8 cellular contexts compared by ENCODE assay signal in the genomic region with DNA sequence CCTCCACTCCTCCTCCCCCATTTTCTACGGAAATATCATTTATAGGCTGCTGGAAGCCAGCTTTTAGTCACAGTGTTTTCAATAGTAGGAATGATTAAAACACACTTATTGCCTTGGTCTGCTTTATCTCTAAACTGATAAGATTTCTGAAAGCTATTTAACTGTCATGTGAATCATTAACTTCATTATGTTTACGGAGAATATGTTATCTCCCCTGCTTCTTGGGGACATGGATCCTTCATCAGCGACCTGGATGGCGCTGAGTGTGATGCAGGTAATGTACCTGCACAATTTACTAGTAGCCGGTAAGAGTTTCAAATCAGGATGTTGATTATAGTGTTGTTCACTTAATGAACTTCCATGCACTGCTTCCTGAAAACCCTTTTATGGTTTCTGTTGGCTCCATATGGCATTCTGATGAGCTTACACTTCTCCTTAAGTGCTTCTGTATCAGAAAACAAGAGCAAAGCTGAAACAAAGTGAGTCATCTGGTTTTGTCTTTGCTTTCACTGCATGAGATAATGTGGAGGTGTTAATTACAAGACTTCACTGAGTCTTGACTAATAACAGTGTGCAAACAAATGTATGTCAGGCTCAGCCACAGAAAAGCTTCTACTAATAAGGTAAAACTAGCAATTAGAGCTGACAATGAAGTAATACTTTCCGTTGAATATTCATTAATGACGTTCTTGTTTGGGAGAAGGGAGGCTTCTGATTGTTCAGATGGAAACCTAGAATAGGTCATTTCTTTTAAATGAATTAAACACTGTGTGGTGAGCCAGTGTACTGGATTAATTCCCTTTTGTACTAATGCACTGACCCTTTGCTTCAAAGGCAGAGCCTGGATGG.
DNase-seq lines count a peak whose midpoint lies in the region; ATAC-seq lines count a peak whose summit lies in the region.

No MANE protein-coding gene starts in this region.

- ATAC-seq in activated naive CD8-positive, alpha-beta T cell treated with anti-CD3 and anti-CD28 coated beads, Interleukin-2, amount 50 U/mL, for 24 hours, result peak; percentile 59
- peak; percentile 64 for ATAC-seq in HG03139 (IDR thresholded peaks at IDR 0.05; ENCODE audit: unreplicated experiment)

- H3K36me3 Mint-ChIP-seq in activated naive CD8-positive, alpha-beta T cell treated with anti-CD3 and anti-CD28 coated beads, Interleukin-2, amount 50 U/mL, for 24 hours (ENCODE audit: low read depth), result no peaks in the 10 kb centered on the region
- H3K36me3 Mint-ChIP-seq in activated naive CD8-positive, alpha-beta T cell treated with anti-CD3 and anti-CD28 coated beads for 36 hours, result no peaks in the 10 kb centered on the region

- H3K27ac Mint-ChIP-seq in activated naive CD8-positive, alpha-beta T cell treated with anti-CD3 and anti-CD28 coated beads, Interleukin-2, amount 50 U/mL, for 24 hours, result no peak overlapping the region
- no peak overlapping the region for H3K27ac Mint-ChIP-seq in activated naive CD8-positive, alpha-beta T cell treated with anti-CD3 and anti-CD28 coated beads for 36 hours

- H3K4me1 Mint-ChIP-seq in activated naive CD8-positive, alpha-beta T cell treated with anti-CD3 and anti-CD28 coated beads, Interleukin-2, amount 50 U/mL, for 24 hours, result peaks cover 2% of the 10 kb centered on the region
- H3K4me1 Mint-ChIP-seq in activated naive CD8-positive, alpha-beta T cell treated with anti-CD3 and anti-CD28 coated beads for 36 hours, result peaks cover 7% of the 10 kb centered on the region

- H3K27me3 Mint-ChIP-seq in activated naive CD8-positive, alpha-beta T cell treated with anti-CD3 and anti-CD28 coated beads, Interleukin-2, amount 50 U/mL, for 24 hours, result peaks cover 2% of the 10 kb centered on the region
- H3K27me3 Mint-ChIP-seq in activated naive CD8-positive, alpha-beta T cell treated with anti-CD3 and anti-CD28 coated beads for 36 hours, result peaks cover 25% of the 10 kb centered on the region

- no peak for DNase-seq in activated naive CD8-positive, alpha-beta T cell treated with anti-CD3 and anti-CD28 coated beads, Interleukin-2, amount 50 U/mL, for 24 hours
- no peak for DNase-seq in activated naive CD8-positive, alpha-beta T cell treated with anti-CD3 and anti-CD28 coated beads for 36 hours
- DNase-seq in NCI-H82 treated with DMSO at 0.1 percent for 48 hours (lab: John Stamatoyannopoulos, UW; ENCODE audit: unreplicated experiment) (peak; percentile 38), iris pigment epithelial cell (ENCODE audit: low read depth) (peak; percentile 38), amygdala (lab: John Stamatoyannopoulos, UW) (no peak), NCI-H526 treated with DMSO at 0.1 percent for 48 hours (lab: John Stamatoyannopoulos, UW) (no peak)
- no peak for DNase-seq in stimulated activated CD4-positive, alpha-beta T cell treated with anti-CD3 and anti-CD28 coated beads, Interleukin-4, amount 100 ng/mL, for 1 hour

- no peaks in the 10 kb centered on the region for H3K9me3 Mint-ChIP-seq in activated naive CD8-positive, alpha-beta T cell treated with anti-CD3 and anti-CD28 coated beads, Interleukin-2, amount 50 U/mL, for 24 hours
- no peaks in the 10 kb centered on the region for H3K9me3 Mint-ChIP-seq in activated naive CD8-positive, alpha-beta T cell treated with anti-CD3 and anti-CD28 coated beads for 36 hours

- no peak overlapping the region for H3K4me3 Mint-ChIP-seq in activated naive CD8-positive, alpha-beta T cell treated with anti-CD3 and anti-CD28 coated beads, Interleukin-2, amount 50 U/mL, for 24 hours
- H3K4me3 Mint-ChIP-seq in activated naive CD8-positive, alpha-beta T cell treated with anti-CD3 and anti-CD28 coated beads for 36 hours, result no peak overlapping the region

Comparison
In these comparisons a context has a peak if more than half of its experiments do, and no peak if none do; other contexts are left out.
1. DNase-seq: peak in NCI-H82 treated with DMSO at 0.1 percent for 48 hours (single experiment) and iris pigment epithelial cell (single experiment); none in activated naive CD8-positive, alpha-beta T cell treated with anti-CD3 and anti-CD28 coated beads, Interleukin-2, amount 50 U/mL, for 24 hours (single experiment), activated naive CD8-positive, alpha-beta T cell treated with anti-CD3 and anti-CD28 coated beads for 36 hours (single experiment), amygdala (0 of 56), NCI-H526 treated with DMSO at 0.1 percent for 48 hours (single experiment) and stimulated activated CD4-positive, alpha-beta T cell treated with anti-CD3 and anti-CD28 coated beads, Interleukin-4, amount 100 ng/mL, for 1 hour (single experiment).